13 cellular contexts compared by ENCODE assay signal in genomic region chr5:126971455-126972019, GRCh38. TPM values are rescaled to one million over a fixed set of nuclear protein-coding genes. Genes with fewer than 3 reads are reported as not detected.
DNase-seq lines count a peak whose midpoint lies in the region; ATAC-seq, FAIRE-seq and TF ChIP-seq lines count a peak whose summit lies in the region.
"Had no signal": no experiment of that assay in that cellular context is flagged by ENCODE, and none has a peak within 500 bp of the region (broad histone marks: within the 10 kb centered on the region; RNA-seq: fewer than 3 reads in every experiment).

No MANE protein-coding gene starts in this region.

- FAIRE-seq in astrocyte (lab: Jason Lieb, UNC): no peak
- FAIRE-seq: colon had no signal

- H3K36me3 Mint-ChIP-seq in astrocyte (ENCODE audit: low read depth, unreplicated experiment): peaks cover 3% of the 10 kb centered on the region
- H3K36me3 Mint-ChIP-seq in mesothelial cell of epicardium: no peaks in the 10 kb centered on the region
- peaks cover 0 to 2% of the 10 kb centered on the region in 2 donors for H3K36me3 Mint-ChIP-seq in CD14-positive monocyte

- DNase-seq in astrocyte (ENCODE audit: low read depth) (no peak), mesothelial cell of epicardium (ENCODE audit: low spot score in 2 of 2, unreplicated experiment in 2 of 2) (no peak), lower leg skin (ENCODE audit: low spot score in 2 of 2) (no peak), midbrain (lab: John Stamatoyannopoulos, UW) (no peak), CD14-positive monocyte (ENCODE audit: low spot score) (no peak)
- DNase-seq: DMS79, NCI-H1930 had no signal

- H3K27me3 ChIP-seq in DOHH2 (ENCODE audit: control insufficient read depth, low read length) (no peaks in the 10 kb centered on the region), Loucy (ENCODE audit: insufficient read depth, low read length, poor library complexity, severe bottlenecking) (no peaks in the 10 kb centered on the region), astrocyte (ENCODE audit: insufficient read depth, low read length) (no peaks in the 10 kb centered on the region)

- ATAC-seq in HG03108 (IDR thresholded peaks at IDR 0.05; ENCODE audit: unreplicated experiment): no peak
- ATAC-seq: HCT116 had no signal

- TF ChIP-seq POLR2A in lower leg skin (IDR thresholded peaks at IDR 0.05): no peak

- H3K27ac ChIP-seq in DOHH2 (ENCODE audit: low read depth, low read length) (peak overlapping the region; percentile 94), astrocyte (ENCODE audit: low read depth, low read length) (no peak overlapping the region)
- H3K27ac ChIP-seq: RWPE1 had no signal

- H3F3A ChIP-seq in DOHH2 (ENCODE audit: control insufficient read depth, insufficient read depth) (peaks cover 39% of the 10 kb centered on the region), Loucy (ENCODE audit: low read depth) (no peaks in the 10 kb centered on the region)

- H3K27me3 Mint-ChIP-seq in astrocyte (ENCODE audit: low read depth, unreplicated experiment): peaks cover under 1% of the 10 kb centered on the region
- no peaks in the 10 kb centered on the region for H3K27me3 Mint-ChIP-seq in mesothelial cell of epicardium (ENCODE audit: low read depth)
- peaks cover 0 to 8% (median 0%) of the 10 kb centered on the region in 3 donors for H3K27me3 Mint-ChIP-seq in CD14-positive monocyte (ENCODE audit: low read depth in 3 of 3)

- H3K9ac ChIP-seq in Loucy (ENCODE audit: low read depth, low read length, poor library complexity, severe bottlenecking) (peak overlapping the region; percentile 55), astrocyte (ENCODE audit: low read length) (no peak overlapping the region)

- H3K9me3 Mint-ChIP-seq in astrocyte (ENCODE audit: unreplicated experiment) (no peaks in the 10 kb centered on the region), mesothelial cell of epicardium (peaks cover 7% of the 10 kb centered on the region), CD14-positive monocyte (peaks cover 0 to 5% (median 0%) of the 10 kb centered on the region in 7 donors)

- peaks cover 17% of the 10 kb centered on the region for H3K4me1 Mint-ChIP-seq in astrocyte (ENCODE audit: low read depth, unreplicated experiment)
- peaks cover 12% of the 10 kb centered on the region for H3K4me1 Mint-ChIP-seq in mesothelial cell of epicardium
- peaks cover 29% of the 10 kb centered on the region for H3K4me1 Mint-ChIP-seq in CD14-positive monocyte

- H3K27ac Mint-ChIP-seq in astrocyte (ENCODE audit: unreplicated experiment) (peak overlapping the region; percentile 11), mesothelial cell of epicardium (peak overlapping the region; percentile 73), CD14-positive monocyte (peak overlapping the region in 2 of 7 donors; percentile 57 to 96)

- H3K9me3 ChIP-seq in DOHH2 (ENCODE audit: control insufficient read depth, insufficient read depth, low read length) (no peaks in the 10 kb centered on the region), Loucy (ENCODE audit: insufficient read depth, low read depth, low read length) (no peaks in the 10 kb centered on the region), astrocyte (ENCODE audit: insufficient read depth, low read depth, low read length) (no peaks in the 10 kb centered on the region)

- H4K20me1 ChIP-seq in DOHH2 (ENCODE audit: control insufficient read depth, insufficient read depth, low read depth, low read length) (no peaks in the 10 kb centered on the region), Loucy (ENCODE audit: insufficient read depth, low read length, poor library complexity, severe bottlenecking) (no peaks in the 10 kb centered on the region), astrocyte (ENCODE audit: insufficient read depth, low read length) (peaks cover 4% of the 10 kb centered on the region)

- WGBS in lower leg skin, 2 donors: 59 to 86% methylated on average over 1 of the region's 1 CpG

- peaks cover 36% of the 10 kb centered on the region for H3K36me3 ChIP-seq in DOHH2 (ENCODE audit: control insufficient read depth, low read length)
- H3K36me3 ChIP-seq in Loucy (ENCODE audit: insufficient read depth, low read length): no peaks in the 10 kb centered on the region
- H3K36me3 ChIP-seq in astrocyte (ENCODE audit: insufficient read depth, low read length): no peaks in the 10 kb centered on the region

- H3K4me3 Mint-ChIP-seq in astrocyte (ENCODE audit: unreplicated experiment) (no peak overlapping the region), mesothelial cell of epicardium (no peak overlapping the region), CD14-positive monocyte (no peak overlapping the region)

- TF ChIP-seq CTCF in DOHH2 (IDR thresholded peaks at IDR 0.05; ENCODE audit: low read depth, low read length, poor library complexity, severe bottlenecking): no peak
- TF ChIP-seq CTCF in Loucy (conservative IDR thresholded peaks at IDR 0.05; ENCODE audit: low read length): no peak
- TF ChIP-seq CTCF in astrocyte (IDR thresholded peaks at IDR 0.05; ENCODE audit: insufficient read depth, low read depth, low read length): no peak
- TF ChIP-seq CTCF in mesothelial cell of epicardium (IDR thresholded peaks at IDR 0.05; ENCODE audit: unreplicated experiment): no peak
- no peak for TF ChIP-seq CTCF in lower leg skin (IDR thresholded peaks at IDR 0.05)
- TF ChIP-seq CTCF in CD14-positive monocyte (IDR thresholded peaks at IDR 0.05): no peak

- H3K4me3 ChIP-seq in DOHH2 (ENCODE audit: low read length): peak overlapping the region; percentile 87
- peak overlapping the region; percentile 54 for H3K4me3 ChIP-seq in Loucy (ENCODE audit: low read length, poor library complexity, severe bottlenecking)
- no peak overlapping the region for H3K4me3 ChIP-seq in astrocyte (ENCODE audit: insufficient read depth, low read depth, low read length)
- H3K4me3 ChIP-seq in lower leg skin (ENCODE audit: low read depth, poor library complexity, severe bottlenecking): no peak overlapping the region

- H2AFZ ChIP-seq in Loucy (ENCODE audit: low read length) (no peak overlapping the region), astrocyte (ENCODE audit: low read depth, low read length) (no peak overlapping the region)

- intact Hi-C loops in lower leg skin (cut with DNase I; ENCODE audit: low total_unique reads): no loop called here
- intact Hi-C loops in CD14-positive monocyte (cut with micrococcal nuclease): no loop called here

- H3K9me2 ChIP-seq in DOHH2 (replicated peaks; ENCODE audit: control insufficient read depth, low read length): no peaks in the 10 kb centered on the region
- H3K9me2 ChIP-seq in Loucy (replicated peaks; ENCODE audit: low read depth, low read length): no peaks in the 10 kb centered on the region

- H3K4me1 ChIP-seq in DOHH2 (ENCODE audit: control insufficient read depth, low read length): peaks cover 82% of the 10 kb centered on the region
- H3K4me1 ChIP-seq in Loucy (ENCODE audit: insufficient read depth, low read length, poor library complexity, severe bottlenecking): peaks cover 59% of the 10 kb centered on the region
- peaks cover 9% of the 10 kb centered on the region for H3K4me1 ChIP-seq in astrocyte (ENCODE audit: insufficient read depth, low read length)

- H3K4me2 ChIP-seq in DOHH2 (ENCODE audit: low read length): peak overlapping the region; percentile 91
- peak overlapping the region; percentile 67 for H3K4me2 ChIP-seq in Loucy (ENCODE audit: low read depth, low read length, poor library complexity, severe bottlenecking)
- H3K4me2 ChIP-seq in astrocyte (ENCODE audit: low read length): no peak overlapping the region

- H3K79me2 ChIP-seq in DOHH2 (ENCODE audit: control insufficient read depth, low read length) (peaks cover 54% of the 10 kb centered on the region), Loucy (ENCODE audit: insufficient read depth, low read length) (0 out of 2 replicates have a peak, but pooled peaks cover 7% of the 10 kb centered on the region), astrocyte (ENCODE audit: insufficient read depth, low read length) (no peaks in the 10 kb centered on the region)

RNA-seq across cellular contexts. Expression of gene MARCHF3, which starts 58.8 kb away (rescaled TPM):
- total RNA-seq in astrocyte (16.5 and 16.6 TPM in 2 replicates), mesothelial cell of epicardium (8.0 to 9.4 TPM (median 8.5 TPM) in 3 replicates), lower leg skin (10 to 100 TPM; 23.4 to 53.7 (median 29.3) TPM)
- 1 to 10 TPM in 1 of 2 donors, under 1 TPM in 1; 0.88 to 1.6 TPM for polyA plus RNA-seq in CD14-positive monocyte

Comparison
In these comparisons a context has a peak if more than half of its experiments do, and no peak if none do; other contexts are left out.
1. H3K4me3 ChIP-seq: peak in DOHH2 (single experiment) and Loucy (single experiment); none in astrocyte (single experiment) and lower leg skin (single experiment).